14 cellular contexts compared by ENCODE assay signal in the genomic region with DNA sequence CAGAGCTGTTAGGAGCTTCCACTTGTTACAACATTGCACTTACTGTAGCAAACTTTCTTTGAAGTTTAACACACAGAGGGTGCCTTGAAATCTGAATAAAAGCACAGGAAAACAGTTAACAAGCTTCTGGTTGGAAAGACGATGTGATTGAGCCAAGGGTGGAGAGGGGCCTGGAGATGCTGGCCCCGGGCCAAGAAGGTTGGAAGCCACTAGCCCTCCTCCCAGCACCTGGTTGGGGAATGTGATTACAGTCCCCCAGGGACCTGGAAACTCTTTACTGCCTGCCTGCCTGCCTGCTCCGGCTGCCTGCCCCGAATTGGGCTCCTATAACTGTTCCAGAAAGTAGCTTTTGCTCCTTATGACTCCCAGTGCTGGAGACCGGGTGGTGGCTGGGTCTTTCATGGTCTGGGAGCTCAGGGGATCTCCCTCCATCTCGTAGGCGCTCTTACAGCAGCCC. TPM values are rescaled to one million over a fixed set of nuclear protein-coding genes. Genes with fewer than 3 reads are reported as not detected.
DNase-seq lines count a peak whose midpoint lies in the region; ATAC-seq, FAIRE-seq and TF ChIP-seq lines count a peak whose summit lies in the region.
"Had no signal": no experiment of that assay in that cellular context is flagged by ENCODE, and none has a peak within 500 bp of the region (broad histone marks: within the 10 kb centered on the region; RNA-seq: fewer than 3 reads in every experiment).

No MANE protein-coding gene starts in this region.

- no peak for TF ChIP-seq POLR2A in H54 (IDR thresholded peaks at IDR 0.05; ENCODE audit: low read depth, low read length)

- H3K36me3 ChIP-seq in BE2C (no peaks in the 10 kb centered on the region), PC-3 (ENCODE audit: low read depth, low read length) (no peaks in the 10 kb centered on the region)
- H3K36me3 ChIP-seq: BLaER1 treated with 17β-estradiol and CSF1 and Interleukin-3, amounts not matched to agents 10 nM and 100 nM; stomach had no signal

- BruUV-seq in PC-3 (replicated peaks; lab: Mats Ljungman, UMichigan): no TSS peak

- H3K4me1 ChIP-seq in BE2C (peaks cover 24% of the 10 kb centered on the region), PC-3 (ENCODE audit: insufficient read depth, low read length) (peaks cover 16% of the 10 kb centered on the region)

- no peak overlapping the region for H3K4me3 Mint-ChIP-seq in stimulated activated naive CD8-positive, alpha-beta T cell treated with anti-CD3 and anti-CD28 coated beads, Interleukin-15, amount 100 ng/mL, for 72 hours

- no peak for FAIRE-seq in H54 (lab: Jason Lieb, UNC)

- DNase-seq in BE2C: peak; percentile 96
- peak; percentile 77 for DNase-seq in NCI-H1105 (lab: John Stamatoyannopoulos, UW)
- peak; percentile 3 for DNase-seq in PC-3
- DNase-seq in left colon: no peak
- no peak for DNase-seq in stimulated activated naive CD8-positive, alpha-beta T cell treated with anti-CD3 and anti-CD28 coated beads, Interleukin-15, amount 100 ng/mL, for 72 hours
- no peak for DNase-seq in epidermal melanocyte (ENCODE audit: insufficient read length, low spot score)
- DNase-seq in HCEC 1CT: no peak
- DNase-seq in H54 (ENCODE audit: insufficient read length, low spot score): no peak
- DNase-seq: activated CD4-positive, alpha-beta T cell treated with anti-CD3 and anti-CD28 coated beads for 4 hours; activated naive CD4-positive, alpha-beta T cell treated with anti-CD3 and anti-CD28 coated beads, Interleukin-2, amount 50 U/mL, for 16 hours; head of caudate nucleus; OCI-M1; stomach had no signal

- no peaks in the 10 kb centered on the region for H4K20me1 ChIP-seq in PC-3 (ENCODE audit: low read length)
- H4K20me1 ChIP-seq: BLaER1 treated with 17β-estradiol and CSF1 and Interleukin-3, amounts not matched to agents 10 nM and 100 nM had no signal

- peak overlapping the region; percentile 76 for H3K4me2 ChIP-seq in PC-3 (ENCODE audit: low read length)

- H3K9me3 Mint-ChIP-seq in stimulated activated naive CD8-positive, alpha-beta T cell treated with anti-CD3 and anti-CD28 coated beads, Interleukin-15, amount 100 ng/mL, for 72 hours: no peaks in the 10 kb centered on the region

- no peaks in the 10 kb centered on the region for H3K9me2 ChIP-seq in PC-3 (replicated peaks; ENCODE audit: low read length)

- CTCF ChIA-PET in PC-3 (lab: Charles Lee): interaction anchor here (0.5 to 0.8 kb wide), 2 partner anchors 100 to 263 kb away, joined by 3 to 8 read pairs; no protein-coding TSS in a partner anchor

- H3K9me3 ChIP-seq in BE2C: no peaks in the 10 kb centered on the region
- H3K9me3 ChIP-seq in PC-3 (ENCODE audit: low read length): no peaks in the 10 kb centered on the region
- H3K9me3 ChIP-seq: stomach had no signal

- H3K4me1 Mint-ChIP-seq in stimulated activated naive CD8-positive, alpha-beta T cell treated with anti-CD3 and anti-CD28 coated beads, Interleukin-15, amount 100 ng/mL, for 72 hours: no peaks in the 10 kb centered on the region

- no peaks in the 10 kb centered on the region for H3K27me3 Mint-ChIP-seq in stimulated activated naive CD8-positive, alpha-beta T cell treated with anti-CD3 and anti-CD28 coated beads, Interleukin-15, amount 100 ng/mL, for 72 hours

- ATAC-seq in PC-3 (peak; percentile 43), left colon (peak; percentile 21)
- ATAC-seq in stimulated activated naive CD8-positive, alpha-beta T cell treated with anti-CD3 and anti-CD28 coated beads, Interleukin-15, amount 100 ng/mL, for 72 hours: no peak

- H3K27ac ChIP-seq in PC-3 (ENCODE audit: low read length): peak overlapping the region; percentile 87
- H3K27ac ChIP-seq: BLaER1 treated with 17β-estradiol and CSF1 and Interleukin-3, amounts not matched to agents 10 nM and 100 nM; stomach had no signal

- H3K4me3 ChIP-seq in BE2C (ENCODE audit: low read depth, low read length) (peak overlapping the region; percentile 35), PC-3 (ENCODE audit: low read length) (peak overlapping the region; percentile 24; the same call in 1 of the 2 replicates)
- H3K4me3 ChIP-seq: BLaER1 treated with 17β-estradiol and CSF1 and Interleukin-3, amounts not matched to agents 10 nM and 100 nM; stomach had no signal

- intact Hi-C loops in PC-3 (cut with micrococcal nuclease): no loop called here
- intact Hi-C loops in left colon (cut with DNase I, micrococcal nuclease): no loop called here

- POLR2A ChIA-PET in PC-3 (lab: Charles Lee; ENCODE audit: unreplicated experiment): no interaction called here

- H3K27me3 ChIP-seq in BE2C (no peaks in the 10 kb centered on the region), PC-3 (ENCODE audit: low read length) (no peaks in the 10 kb centered on the region)
- H3K27me3 ChIP-seq: BLaER1 treated with 17β-estradiol and CSF1 and Interleukin-3, amounts not matched to agents 10 nM and 100 nM; stomach had no signal

- H3K27ac Mint-ChIP-seq in stimulated activated naive CD8-positive, alpha-beta T cell treated with anti-CD3 and anti-CD28 coated beads, Interleukin-15, amount 100 ng/mL, for 72 hours: no peak overlapping the region

- no peak for TF ChIP-seq CTCF in BE2C (IDR thresholded peaks at IDR 0.05; ENCODE audit: low read depth, low read length)
- no peak for TF ChIP-seq CTCF in PC-3 (conservative IDR thresholded peaks at IDR 0.05; ENCODE audit: low read depth, low read length)

- no peaks in the 10 kb centered on the region for H3F3A ChIP-seq in PC-3 (ENCODE audit: low read length, unreplicated experiment)

- no peak overlapping the region for H2AFZ ChIP-seq in PC-3 (ENCODE audit: low read length)

- H3K79me2 ChIP-seq in PC-3 (ENCODE audit: low read length): no peaks in the 10 kb centered on the region

- H3K9ac ChIP-seq in PC-3 (ENCODE audit: low read length): peak overlapping the region; percentile 62

RNA-seq across cellular contexts. Expression of gene ZFHX3, which starts 48.0 kb away (rescaled TPM):
- 14.5 TPM for polyA plus RNA-seq in BE2C (2012; ENCODE audit: insufficient read depth, insufficient read length, low read depth)
- total RNA-seq in PC-3 (2014; rRNA removed): 3.5 and 4.5 TPM in 2 replicates
- 10 to 100 TPM; 12.5 to 18.0 TPM for total RNA-seq in left colon

Comparison
In these comparisons a context has a peak if more than half of its experiments do, and no peak if none do; other contexts are left out.
1. DNase-seq: peak in BE2C (single experiment), NCI-H1105 (single experiment) and PC-3 (single experiment); none in left colon (0 of 2), stimulated activated naive CD8-positive, alpha-beta T cell treated with anti-CD3 and anti-CD28 coated beads, Interleukin-15, amount 100 ng/mL, for 72 hours (0 of 2), epidermal melanocyte (single experiment), HCEC 1CT (single experiment) and H54 (single experiment).